In genomic region chr12:111993290-111994150, GRCh38 we compare ENCODE assay signal across 1 cellular context.
TF ChIP-seq lines count a peak whose summit lies in the region.

No MANE protein-coding gene starts in this region.

TF ChIP-seq in GM12878, 131 proteins besides CTCF, POLR2A, EP300 and RAD21 (continued from another document):
- TF ChIP-seq E2F4 (IDR thresholded peaks at IDR 0.05; ENCODE audit: low read depth, low read length) (no peak), MXI1 (IDR thresholded peaks at IDR 0.05; ENCODE audit: low read depth, low read length) (peak; percentile 20; the same call in 1 of the 2 replicates), ZNF622 (IDR thresholded peaks at IDR 0.05) (no peak), CHD2 (IDR thresholded peaks at IDR 0.05; ENCODE audit: borderline replicate concordance, low read depth, low read length) (0 out of 2 replicates have a peak, but pooled peaks have one; percentile 34), SRF (IDR thresholded peaks at IDR 0.05; ENCODE audit: low read depth in 2 of 2, low read length in 2 of 2) (peak in 1 of 2 experiments; percentile 71; a peak in 1 of 4 replicates), RELB (IDR thresholded peaks at IDR 0.05; ENCODE audit: low read depth) (no peak), NKRF (conservative IDR thresholded peaks at IDR 0.05) (no peak), MLLT1 (IDR thresholded peaks at IDR 0.05) (peak; percentile 93), IKZF1 (conservative IDR thresholded peaks at IDR 0.05) (peak; percentile 30; the same call in 1 of the 2 replicates)
TF ChIP-seq in GM12878: peak in this region for 11.
